Comparison of ENCODE assay signal across 9 cellular contexts in the genomic region with DNA sequence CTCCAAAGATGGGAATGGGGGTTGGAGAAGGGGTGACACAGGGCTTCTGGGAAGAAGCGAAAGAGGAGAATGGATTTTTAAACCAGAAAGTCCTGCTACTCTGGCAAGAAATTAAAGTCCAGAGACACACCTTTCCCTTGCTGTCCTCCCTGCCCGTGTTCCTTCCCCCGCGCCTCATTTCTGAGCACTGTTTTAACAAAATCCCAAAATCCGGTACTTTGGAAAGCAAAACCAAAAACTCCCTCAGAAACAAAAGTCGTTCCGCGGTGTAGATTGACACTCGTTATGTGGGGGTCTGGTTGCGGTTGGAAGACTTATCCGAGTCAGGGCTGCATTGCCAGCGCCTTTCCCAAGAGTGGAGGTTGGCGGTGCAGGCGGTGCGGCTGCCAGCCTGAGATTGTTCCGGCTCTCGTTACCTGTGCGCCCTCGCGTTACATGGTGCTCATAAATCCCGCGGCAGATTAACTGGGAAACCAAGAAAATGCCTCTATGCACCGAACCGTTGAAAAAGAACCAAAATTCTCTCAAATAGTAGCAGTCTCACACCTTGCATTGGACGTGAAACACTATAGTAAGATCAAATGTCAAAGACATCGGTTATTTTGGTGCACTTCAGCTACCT.
DNase-seq lines count a peak whose midpoint lies in the region; ATAC-seq, FAIRE-seq and TF ChIP-seq lines count a peak whose summit lies in the region.
"Had no signal": no experiment of that assay in that cellular context is flagged by ENCODE, and none has a peak within 500 bp of the region (broad histone marks: within the 10 kb centered on the region; RNA-seq: fewer than 3 reads in every experiment).

No MANE protein-coding gene starts in this region.

- in situ Hi-C loops in HepG2 (cut with HindIII; ENCODE audit: extremely low pct_ligation_motif_present, low pct_unique_long_range_greater_than_20kb) = loop anchor here (5.0 to 25.0 kb wide), 2 partner anchors 225 to 1005 kb away; no protein-coding TSS in a partner anchor

- TF ChIP-seq RAD21 in HepG2 (CRISPR knock-in tag; IDR thresholded peaks at IDR 0.05) = no peak

- H3K4me1 ChIP-seq in HUES6 (ENCODE audit: control insufficient read depth, insufficient read depth, low read length) (peaks cover 68% of the 10 kb centered on the region), HepG2 (ENCODE audit: insufficient read depth, low read length) (peaks cover 16% of the 10 kb centered on the region), subcutaneous abdominal adipose tissue (ENCODE audit: control insufficient read depth in 5 of 5, insufficient read depth in 5 of 5, low read length in 5 of 5) (peaks cover 0 to 31% (median 28%) of the 10 kb centered on the region in 5 donors)
- H3K4me1 ChIP-seq in CD8-positive, alpha-beta T cell (ENCODE audit: insufficient read depth, low read length) = peaks cover 6% of the 10 kb centered on the region

- H3K4me3 Mint-ChIP-seq in CD8-positive, alpha-beta T cell = no peak overlapping the region
- H3K4me3 Mint-ChIP-seq: activated T-cell treated with anti-CD3 and anti-CD28 coated beads, Interleukin-2, amount 50 U/mL, for 72 hours had no signal

- H3K27ac Mint-ChIP-seq in CD8-positive, alpha-beta T cell = no peak overlapping the region
- H3K27ac Mint-ChIP-seq: activated T-cell treated with anti-CD3 and anti-CD28 coated beads, Interleukin-2, amount 50 U/mL, for 72 hours had no signal

- no peak overlapping the region for H3K9ac ChIP-seq in HUES6 (ENCODE audit: low read length)
- H3K9ac ChIP-seq in HepG2 (ENCODE audit: insufficient read depth, low read depth, low read length) = no peak overlapping the region
- H3K9ac ChIP-seq in subcutaneous abdominal adipose tissue (ENCODE audit: low read length in 5 of 5) = no peak overlapping the region

- H3K36me3 Mint-ChIP-seq in CD8-positive, alpha-beta T cell = no peaks in the 10 kb centered on the region

- no peak overlapping the region for H2AFZ ChIP-seq in HepG2 (ENCODE audit: low read length)

- H3K27me3 Mint-ChIP-seq in CD8-positive, alpha-beta T cell (ENCODE audit: low read depth) = peaks cover 86% of the 10 kb centered on the region

- no peak overlapping the region for H3K27ac ChIP-seq in HUES6 (ENCODE audit: low read depth, low read length)
- H3K27ac ChIP-seq in dorsolateral prefrontal cortex = no peak overlapping the region
- no peak overlapping the region for H3K27ac ChIP-seq in HepG2 (ENCODE audit: extremely low read length, insufficient read depth, low read length)
- no peak overlapping the region for H3K27ac ChIP-seq in subcutaneous abdominal adipose tissue (ENCODE audit: low read depth, low read length)
- H3K27ac ChIP-seq in CD8-positive, alpha-beta T cell (ENCODE audit: low read depth, low read length) = no peak overlapping the region

- no peak for TF ChIP-seq CTCF in dorsolateral prefrontal cortex (IDR thresholded peaks at IDR 0.05 in 54 of 56, conservative IDR thresholded peaks at IDR 0.05 in 2 of 56; ENCODE audit: low read depth in 1 of 56, partially characterized antibody in 56 of 56)
- TF ChIP-seq CTCF in HepG2 (CRISPR knock-in tag; IDR thresholded peaks at IDR 0.05) = no peak
- no peak for TF ChIP-seq CTCF in CD8-positive, alpha-beta T cell (IDR thresholded peaks at IDR 0.05)

- H3K79me2 ChIP-seq in HepG2 (ENCODE audit: insufficient read depth, low read length) = no peaks in the 10 kb centered on the region

- FAIRE-seq in HepG2 (lab: Jason Lieb, UNC) (no peak), RCC 7860 (lab: Jason Lieb, UNC) (no peak)

- BruUV-seq in HepG2 (replicated peaks; lab: Mats Ljungman, UMichigan) = no TSS peak

- H3K4me2 ChIP-seq in HepG2 (ENCODE audit: low read depth, low read length) = peak overlapping the region; percentile 15; the same call in 1 of the 2 replicates

- no peak for TF ChIP-seq POLR2A in HepG2 (IDR thresholded peaks at IDR 0.05; ENCODE audit: insufficient read depth in 1 of 2, low read depth in 2 of 2, low read length in 2 of 2)

- H3K4me3 ChIP-seq in HUES6 (ENCODE audit: low read depth, low read length) = peak overlapping the region; percentile 34
- peak overlapping the region in 53 of 59 donors; percentile 1 to 66 (median 42) for H3K4me3 ChIP-seq in dorsolateral prefrontal cortex
- H3K4me3 ChIP-seq in HepG2 (replicated peaks in 1 of 3; ENCODE audit: insufficient read depth in 1 of 3, low read depth in 2 of 3, low read length in 3 of 3) = no peak overlapping the region
- H3K4me3 ChIP-seq in subcutaneous abdominal adipose tissue (ENCODE audit: low read depth in 1 of 5, low read length in 5 of 5) = peak overlapping the region in 3 of 5 donors; percentile 13 to 14 (median 13)
- H3K4me3 ChIP-seq in CD8-positive, alpha-beta T cell (ENCODE audit: low read depth, low read length) = no peak overlapping the region

- no peaks in the 10 kb centered on the region for H4K20me1 ChIP-seq in HepG2 (ENCODE audit: insufficient read depth, low read length)

- H3K36me3 ChIP-seq in HUES6 (ENCODE audit: control insufficient read depth, insufficient read depth, low read length) (no peaks in the 10 kb centered on the region), HepG2 (replicated peaks in 1 of 2; ENCODE audit: control insufficient read depth in 1 of 2, insufficient read depth in 2 of 2, low read length in 2 of 2) (no peaks in the 10 kb centered on the region), subcutaneous abdominal adipose tissue (ENCODE audit: control insufficient read depth in 5 of 5, insufficient read depth in 5 of 5, low read length in 5 of 5) (no peaks in the 10 kb centered on the region)
- H3K36me3 ChIP-seq in CD8-positive, alpha-beta T cell (ENCODE audit: insufficient read depth, low read length) = no peaks in the 10 kb centered on the region

- peak in 1 of 10 donors; percentile 35 for DNase-seq in dorsolateral prefrontal cortex
- DNase-seq in HepG2 (ENCODE audit: low spot score) = no peak
- no peak for DNase-seq in RCC 7860 (ENCODE audit: low spot score)
- DNase-seq in Kasumi-1 (lab: John Stamatoyannopoulos, UW) = no peak
- DNase-seq in CD8-positive, alpha-beta T cell = no peak
- DNase-seq: activated T-cell treated with anti-CD3 and anti-CD28 coated beads, Interleukin-2, amount 50 U/mL, for 72 hours; left cardiac atrium had no signal

- 0 out of 3 replicates have a peak, but pooled peaks have one; percentile 26 for ATAC-seq in HepG2
- ATAC-seq in CD8-positive, alpha-beta T cell = no peak
- ATAC-seq: activated T-cell treated with anti-CD3 and anti-CD28 coated beads, Interleukin-2, amount 50 U/mL, for 72 hours had no signal

- H3K9me3 ChIP-seq in HUES6 (ENCODE audit: control insufficient read depth, insufficient read depth, low read depth, low read length) (no peaks in the 10 kb centered on the region), HepG2 (ENCODE audit: low read length) (no peaks in the 10 kb centered on the region), subcutaneous abdominal adipose tissue (ENCODE audit: control insufficient read depth in 5 of 5, low read length in 5 of 5) (no peaks in the 10 kb centered on the region)
- H3K9me3 ChIP-seq in CD8-positive, alpha-beta T cell (ENCODE audit: low read length) = no peaks in the 10 kb centered on the region

- intact Hi-C loops in dorsolateral prefrontal cortex (cut with DNase I) (loop anchor here (1.0 to 10.0 kb wide), 8 partner anchors 132 to 1002 kb away; no protein-coding TSS in a partner anchor), HepG2 (cut with micrococcal nuclease; ENCODE audit: unreplicated experiment) (loop anchor here (1.0 to 2.0 kb wide), 4 partner anchors 224 to 998 kb away; no protein-coding TSS in a partner anchor)
- intact Hi-C loops in CD8-positive, alpha-beta T cell (cut with DNase I, micrococcal nuclease) = loop anchor here in 1 of 2 experiments (10.0 kb wide), 1 partner anchor 1472 kb away; no protein-coding TSS in a partner anchor

- no peak for TF ChIP-seq EP300 in HepG2 (IDR thresholded peaks at IDR 0.05; ENCODE audit: low read depth in 2 of 2, low read length in 2 of 2)
- no peak for TF ChIP-seq EP300 in HepG2 (CRISPR knock-in tag; IDR thresholded peaks at IDR 0.05; ENCODE audit: borderline replicate concordance)

- POLR2A ChIA-PET in HepG2 (lab: Yijun Ruan, JAX) = no interaction called here
- POLR2A ChIA-PET in CD8-positive, alpha-beta T cell (lab: Charles Lee) = no interaction called here

- CTCF ChIA-PET in HepG2 (lab: Yijun Ruan, JAX; ENCODE audit: low intra/inter-chr PET ratio, low total read pairs) = interaction anchor here (2.1 to 2.5 kb wide), 2 partner anchors 223 to 251 kb away, joined by 26 to 42 read pairs; no protein-coding TSS in a partner anchor
- CTCF ChIA-PET in CD8-positive, alpha-beta T cell (lab: Charles Lee) = interaction anchor here (1.1 kb wide), 1 partner anchor 14 kb away, joined by 3 read pairs; no protein-coding TSS in a partner anchor

- peaks cover 23% of the 10 kb centered on the region for H3K4me1 Mint-ChIP-seq in CD8-positive, alpha-beta T cell (ENCODE audit: low read depth)

- WGBS in HepG2 (ENCODE audit: low lambda C conversion rate) = 15% methylated on average over 19 of the region's 26 CpGs

- H3K9me3 Mint-ChIP-seq in CD8-positive, alpha-beta T cell = peaks cover 2% of the 10 kb centered on the region

- peaks cover 100% of the 10 kb centered on the region for H3K27me3 ChIP-seq in HUES6 (ENCODE audit: control insufficient read depth, insufficient read depth, low read length)
- peaks cover 0 to 85% (median 51%) of the 10 kb centered on the region in 45 donors for H3K27me3 ChIP-seq in dorsolateral prefrontal cortex
- peaks cover 5 to 74% of the 10 kb centered on the region in 2 experiments for H3K27me3 ChIP-seq in HepG2 (ENCODE audit: control insufficient read depth in 1 of 2, insufficient read depth in 2 of 2, low read length in 2 of 2)
- H3K27me3 ChIP-seq in subcutaneous abdominal adipose tissue (ENCODE audit: control insufficient read depth in 5 of 5, insufficient read depth in 4 of 5, low read length in 5 of 5) = peaks cover 16 to 69% (median 63%) of the 10 kb centered on the region in 5 donors
- H3K27me3 ChIP-seq in CD8-positive, alpha-beta T cell (ENCODE audit: insufficient read depth, low read length) = peaks cover 54% of the 10 kb centered on the region

TF ChIP-seq in HepG2, 621 proteins besides CTCF, POLR2A, EP300 and RAD21 (continues in another document):
- TF ChIP-seq, protein P1, sequence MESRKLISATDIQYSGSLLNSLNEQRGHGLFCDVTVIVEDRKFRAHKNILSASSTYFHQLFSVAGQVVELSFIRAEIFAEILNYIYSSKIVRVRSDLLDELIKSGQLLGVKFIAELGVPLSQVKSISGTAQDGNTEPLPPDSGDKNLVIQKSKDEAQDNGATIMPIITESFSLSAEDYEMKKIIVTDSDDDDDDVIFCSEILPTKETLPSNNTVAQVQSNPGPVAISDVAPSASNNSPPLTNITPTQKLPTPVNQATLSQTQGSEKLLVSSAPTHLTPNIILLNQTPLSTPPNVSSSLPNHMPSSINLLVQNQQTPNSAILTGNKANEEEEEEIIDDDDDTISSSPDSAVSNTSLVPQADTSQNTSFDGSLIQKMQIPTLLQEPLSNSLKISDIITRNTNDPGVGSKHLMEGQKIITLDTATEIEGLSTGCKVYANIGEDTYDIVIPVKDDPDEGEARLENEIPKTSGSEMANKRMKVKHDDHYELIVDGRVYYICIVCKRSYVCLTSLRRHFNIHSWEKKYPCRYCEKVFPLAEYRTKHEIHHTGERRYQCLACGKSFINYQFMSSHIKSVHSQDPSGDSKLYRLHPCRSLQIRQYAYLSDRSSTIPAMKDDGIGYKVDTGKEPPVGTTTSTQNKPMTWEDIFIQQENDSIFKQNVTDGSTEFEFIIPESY (CRISPR knock-in tag; IDR thresholded peaks at IDR 0.05) = peak; percentile 70; the same call in 1 of the 2 replicates
- TF ChIP-seq RNF2 (conservative IDR thresholded peaks at IDR 0.05; ENCODE audit: low read depth) = peak; percentile 58

Comparison
In these comparisons a context has a peak if more than half of its experiments do, and no peak if none do; other contexts are left out.
1. H3K4me3 ChIP-seq: peak in HUES6 (single experiment), dorsolateral prefrontal cortex (53 of 59) and subcutaneous abdominal adipose tissue (3 of 5); none in HepG2 (0 of 3) and CD8-positive, alpha-beta T cell (single experiment).